33 cellular contexts compared by ENCODE assay signal in the genomic region with DNA sequence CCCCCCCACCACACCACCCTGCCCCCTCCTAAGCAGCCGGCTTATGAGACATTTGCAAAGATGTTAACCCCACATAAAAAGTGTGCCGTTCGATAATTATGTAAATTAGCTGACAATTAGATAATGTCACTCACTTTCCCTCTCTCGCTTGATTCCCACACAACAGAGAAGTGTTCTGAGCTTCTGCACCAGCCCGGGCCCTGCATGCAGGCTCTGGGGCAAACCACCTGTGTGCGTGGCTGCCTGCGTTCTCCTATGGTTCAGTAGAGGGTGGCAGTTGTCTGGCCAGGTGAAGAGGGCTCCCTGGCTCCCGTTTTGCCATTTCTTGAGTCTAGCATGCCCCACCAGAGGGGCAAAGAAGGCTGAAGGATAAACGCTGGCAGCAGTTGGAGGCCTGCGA.
"Had no signal": no experiment of that assay in that cellular context is flagged by ENCODE, and none has a peak within 500 bp of the region (broad histone marks: within the 10 kb centered on the region; RNA-seq: fewer than 3 reads in every experiment).

No MANE protein-coding gene starts in this region.

- H3K4me2 ChIP-seq: KMS-11 had no signal

- H3K4me3 ChIP-seq: MG63 had no signal

- H3K36me3 ChIP-seq: MG63 had no signal

- H3K27me3 ChIP-seq: MG63 had no signal

- H3K27ac ChIP-seq: KMS-11 had no signal

- DNase-seq: Karpas-422, Kasumi-1, KG1, MG63, MM.1S, NCI-H1048, NCI-H1092, NCI-H1092 treated with DMSO at 0.1 percent for 48 hours, NCI-H1105, NCI-H1105 treated with DMSO at 0.1 percent for 48 hours, NCI-H1417, NCI-H1417 treated with DMSO at 0.1 percent for 48 hours, NCI-H1436, NCI-H1436 treated with DMSO at 0.1 percent for 48 hours, NCI-H146, NCI-H1694, NCI-H1694 treated with DMSO at 0.1 percent for 48 hours, NCI-H187, NCI-H187 treated with DMSO at 0.1 percent for 48 hours, NCI-H1930, NCI-H2029, NCI-H2029 treated with DMSO at 0.1 percent for 48 hours, NCI-H2081, NCI-H2081 treated with DMSO at 0.1 percent for 48 hours, NCI-H2107, NCI-H2171, NCI-H2171 treated with DMSO at 0.1 percent for 48 hours, NCI-H2227 treated with DMSO at 0.1 percent for 48 hours, NCI-H226, NCI-H345, NCI-H446, NCI-H446 treated with DMSO at 0.1 percent for 48 hours had no signal

- H3K9ac ChIP-seq: KMS-11 had no signal

- H3K9me3 ChIP-seq: MG63 had no signal
